Comparison of ENCODE assay signal across 8 cellular contexts in genomic region chr2:207625014-207625755, GRCh38.
DNase-seq lines count a peak whose midpoint lies in the region; ATAC-seq lines count a peak whose summit lies in the region.

Gene METTL21A (minus strand): TSS chr2:207625394. CDS start chr2:207624375, 1,019 bp downstream.

- H3K27ac Mint-ChIP-seq in memory B cell, result peak within 1 kb of the TSS; percentile 91

- DNase-seq in COLO829 (ENCODE audit: low spot score), result peak; percentile 88
- DNase-seq in HS-27A (ENCODE audit: low read depth), result peak; percentile 45
- DNase-seq in NK-92 treated with Interleukin-12 subunit alpha and Interleukin-12 subunit beta, amount 100 ng/mL, for 24 hours (lab: John Stamatoyannopoulos, UW), result peak; percentile 93
- peak; percentile 96 for DNase-seq in activated CD8-positive, alpha-beta memory T cell treated with anti-CD3 and anti-CD28 coated beads for 24 hours
- DNase-seq in effector memory CD4-positive, alpha-beta T cell, result peak; percentile 94 to 95 (median 95)
- peak; percentile 97 to 98 for DNase-seq in memory B cell (ENCODE audit: low spot score in 2 of 2)
- DNase-seq in stimulated activated CD8-positive, alpha-beta memory T cell treated with anti-CD3 and anti-CD28 coated beads, Interleukin-12 subunit alpha, Interleukin-12 subunit beta, amount 100 ng/mL, for 4 hours (ENCODE audit: low read depth), result peak; percentile 97

- H3K4me1 ChIP-seq in effector memory CD4-positive, alpha-beta T cell (ENCODE audit: control insufficient read depth, insufficient read depth, low read length, poor library complexity, severe bottlenecking), result peaks cover 8% of the 10 kb centered on the region

- H3K4me3 Mint-ChIP-seq in memory B cell, result peak within 1 kb of the TSS; percentile 95

- ATAC-seq in GM19468 (IDR thresholded peaks at IDR 0.05; ENCODE audit: extremely low read depth, unreplicated experiment) (peak; percentile 72), memory B cell (ENCODE audit: low read depth) (peak; percentile 75)

- peak within 1 kb of the TSS; percentile 83 for H3K4me3 ChIP-seq in effector memory CD4-positive, alpha-beta T cell (ENCODE audit: insufficient read depth, low read depth, low read length, poor library complexity, severe bottlenecking)

- H3K9me3 ChIP-seq in effector memory CD4-positive, alpha-beta T cell (ENCODE audit: control insufficient read depth, low read length), result no peaks in the 10 kb centered on the region

- H3K27me3 Mint-ChIP-seq in memory B cell, result no peaks in the 10 kb centered on the region

- H3K27ac ChIP-seq in effector memory CD4-positive, alpha-beta T cell (ENCODE audit: insufficient read depth, low read length, poor library complexity, severe bottlenecking), result peak within 1 kb of the TSS; percentile 97

- H3K4me1 Mint-ChIP-seq in memory B cell, result peaks cover 30% of the 10 kb centered on the region

- peaks cover 4% of the 10 kb centered on the region for H3K36me3 ChIP-seq in effector memory CD4-positive, alpha-beta T cell (ENCODE audit: control insufficient read depth, insufficient read depth, low read length)

- no peaks in the 10 kb centered on the region for H3K27me3 ChIP-seq in effector memory CD4-positive, alpha-beta T cell (replicated peaks; ENCODE audit: control insufficient read depth, insufficient read depth, low read length, poor library complexity, severe bottlenecking)

- no peaks in the 10 kb centered on the region for H3K9me3 Mint-ChIP-seq in memory B cell

- H3K36me3 Mint-ChIP-seq in memory B cell, result peaks cover 9% of the 10 kb centered on the region

Comparison
In these comparisons a context has a peak if more than half of its experiments do, and no peak if none do; other contexts are left out.
1. Peak in every context shown above with its lines: DNase-seq, ATAC-seq, H3K4me3 ChIP-seq and H3K27ac ChIP-seq.
2. DNase-seq: peak in every context shown above with its lines; median percentile 98 in memory B cell; 97 in stimulated activated CD8-positive, alpha-beta memory T cell treated with anti-CD3 and anti-CD28 coated beads, Interleukin-12 subunit alpha, Interleukin-12 subunit beta, amount 100 ng/mL, for 4 hours; 96 in activated CD8-positive, alpha-beta memory T cell treated with anti-CD3 and anti-CD28 coated beads for 24 hours; 95 in effector memory CD4-positive, alpha-beta T cell; 93 in NK-92 treated with Interleukin-12 subunit alpha and Interleukin-12 subunit beta, amount 100 ng/mL, for 24 hours; 88 in COLO829; 45 in HS-27A.